ENCODE assay signal across 6 cellular contexts in genomic region chr11:57641426-57641825, GRCh38. TPM values are rescaled to one million over a fixed set of nuclear protein-coding genes. Genes with fewer than 3 reads are reported as not detected.
DNase-seq lines count a peak whose midpoint lies in the region; ATAC-seq, FAIRE-seq and TF ChIP-seq lines count a peak whose summit lies in the region.

No MANE protein-coding gene starts in this region.

- peak; percentile 56 for TF ChIP-seq CTCF in HFF-Myc (IDR thresholded peaks at IDR 0.05; ENCODE audit: low read depth, low read length, missing control alignments)

- peak; percentile 55 for FAIRE-seq in islet of Langerhans (lab: Jason Lieb, UNC)

- H3K4me3 ChIP-seq in HFF-Myc (replicated peaks; ENCODE audit: low read depth, low read length): no peak overlapping the region

- in situ Hi-C loops in SK-MEL-5 (cut with HindIII; ENCODE audit: low pct_unique_long_range_greater_than_20kb, low sequenced_read_pairs): no loop called here

- H3K4me3 Mint-ChIP-seq in stimulated activated naive B cell treated with anti-CD40 and anti-IgM and Interleukin-4, amounts not matched to agents 10 μg/mL and 1 μg/mL and 100 μg/mL, for 72 hours: no peak overlapping the region

- peaks cover 43 to 47% of the 10 kb centered on the region in 2 donors for H3K27me3 Mint-ChIP-seq in stimulated activated naive B cell treated with anti-CD40 and anti-IgM and Interleukin-4, amounts not matched to agents 10 μg/mL and 1 μg/mL and 100 μg/mL, for 72 hours

- no peak overlapping the region for H3K27ac Mint-ChIP-seq in stimulated activated naive B cell treated with anti-CD40 and anti-IgM and Interleukin-4, amounts not matched to agents 10 μg/mL and 1 μg/mL and 100 μg/mL, for 72 hours

- H3K36me3 Mint-ChIP-seq in stimulated activated naive B cell treated with anti-CD40 and anti-IgM and Interleukin-4, amounts not matched to agents 10 μg/mL and 1 μg/mL and 100 μg/mL, for 72 hours: no peaks in the 10 kb centered on the region

- ATAC-seq in stimulated activated naive B cell treated with anti-CD40 and anti-IgM and Interleukin-4, amounts not matched to agents 10 μg/mL and 1 μg/mL and 100 μg/mL, for 72 hours (replicated peaks): no peak

- no peaks in the 10 kb centered on the region for H3K9me3 Mint-ChIP-seq in stimulated activated naive B cell treated with anti-CD40 and anti-IgM and Interleukin-4, amounts not matched to agents 10 μg/mL and 1 μg/mL and 100 μg/mL, for 72 hours

- peak; percentile 69 for DNase-seq in AG20443 (ENCODE audit: low spot score)
- DNase-seq in HFF-Myc (ENCODE audit: extremely low read depth, low read depth): no peak
- peak; percentile 70 for DNase-seq in SK-MEL-5 (ENCODE audit: low read depth, low spot score)
- no peak for DNase-seq in central memory CD4-positive, alpha-beta T cell
- DNase-seq in stimulated activated naive B cell treated with anti-CD40 and anti-IgM and Interleukin-4, amounts not matched to agents 10 μg/mL and 1 μg/mL and 100 μg/mL, for 72 hours: no peak

- peaks cover 23 to 50% of the 10 kb centered on the region in 2 donors for H3K4me1 Mint-ChIP-seq in stimulated activated naive B cell treated with anti-CD40 and anti-IgM and Interleukin-4, amounts not matched to agents 10 μg/mL and 1 μg/mL and 100 μg/mL, for 72 hours

RNA-seq across cellular contexts. Expression of gene YPEL4, which starts 8.3 kb away (rescaled TPM):
- total RNA-seq in SK-MEL-5 (2014; rRNA removed; shearing (Covaris generic)): 4.5 and 5.3 TPM in 2 replicates
- 3.8 and 4.7 TPM in 2 replicates for polyA plus RNA-seq in SK-MEL-5 (2015; cell fraction: cytosol; rRNA removed)
- polyA plus RNA-seq in SK-MEL-5 (2015; cell fraction: nucleus; rRNA removed): 17.6 and 23.8 TPM in 2 replicates

RNA-seq across cellular contexts. Expression of gene CLP1, which starts 16.1 kb away (rescaled TPM):
- 17.8 and 19.2 TPM in 2 replicates for total RNA-seq in SK-MEL-5 (2014; rRNA removed; shearing (Covaris generic))
- polyA plus RNA-seq in SK-MEL-5 (2015; cell fraction: cytosol; rRNA removed): 12.1 and 12.3 TPM in 2 replicates
- polyA plus RNA-seq in SK-MEL-5 (2015; cell fraction: nucleus; rRNA removed): 5.9 and 6.7 TPM in 2 replicates

RNA-seq across cellular contexts. Expression of gene ZDHHC5, which starts 26.5 kb away (rescaled TPM):
- 28.7 and 30.4 TPM in 2 replicates for total RNA-seq in SK-MEL-5 (2014; rRNA removed; shearing (Covaris generic))
- polyA plus RNA-seq in SK-MEL-5 (2015; cell fraction: cytosol; rRNA removed): 52.6 and 66.2 TPM in 2 replicates
- polyA plus RNA-seq in SK-MEL-5 (2015; cell fraction: nucleus; rRNA removed): 38.8 and 53.4 TPM in 2 replicates

RNA-seq across cellular contexts. Expression of gene SERPING1, which starts 43.9 kb away (rescaled TPM):
- not detected in 2 replicates for total RNA-seq in SK-MEL-5 (2014; rRNA removed; shearing (Covaris generic))
- polyA plus RNA-seq in SK-MEL-5 (2015; cell fraction: cytosol; rRNA removed): 0.23 TPM in 1 of 2 replicates, not detected in the other
- polyA plus RNA-seq in SK-MEL-5 (2015; cell fraction: nucleus; rRNA removed): not detected in 2 replicates

Comparison
In these comparisons a context has a peak if more than half of its experiments do, and no peak if none do; other contexts are left out.
1. DNase-seq: peak in AG20443 (single experiment) and SK-MEL-5 (single experiment); none in HFF-Myc (single experiment), central memory CD4-positive, alpha-beta T cell (single experiment) and stimulated activated naive B cell treated with anti-CD40 and anti-IgM and Interleukin-4, amounts not matched to agents 10 μg/mL and 1 μg/mL and 100 μg/mL, for 72 hours (single experiment).